Comparison of ENCODE assay signal across 20 cellular contexts in genomic region chr1:158126425-158126824, GRCh38. TPM values are rescaled to one million over a fixed set of nuclear protein-coding genes. Genes with fewer than 3 reads are reported as not detected.
A peak's percentile ranks its signal among the peaks of the same experiment; 100 is the strongest.
DNase-seq lines count a peak whose midpoint lies in the region; ATAC-seq lines count a peak whose summit lies in the region.
"Had no signal": no experiment of that assay in that cellular context is flagged by ENCODE, and none has a peak within 500 bp of the region (broad histone marks: within the 10 kb centered on the region; RNA-seq: fewer than 3 reads in every experiment).

No MANE protein-coding gene starts in this region.

- ATAC-seq in HG02642 (IDR thresholded peaks at IDR 0.05; ENCODE audit: poor library complexity, unreplicated experiment) (peak; percentile 53), HG03139 (IDR thresholded peaks at IDR 0.05; ENCODE audit: unreplicated experiment) (no peak)
- peak; percentile 72 for ATAC-seq in stimulated activated memory B cell treated with anti-CD40 and anti-IgM and Interleukin-4, amounts not matched to agents 10 μg/mL and 1 μg/mL and 100 μg/mL, for 72 hours
- ATAC-seq: effector memory CD8-positive, alpha-beta T cell had no signal

- H3K36me3 ChIP-seq in KOPT-K1 (ENCODE audit: insufficient read depth, low read length), result no peaks in the 10 kb centered on the region
- H3K36me3 ChIP-seq: Peyer's patch, right atrium auricular region, stomach had no signal

- POLR2A ChIA-PET in activated CD4-positive, alpha-beta memory T cell treated with anti-CD3 and anti-CD28 coated beads for 36 hours (lab: Charles Lee), result no interaction called here
- POLR2A ChIA-PET in activated CD4-positive, alpha-beta memory T cell treated with anti-CD3 and anti-CD28 coated beads, Interleukin-2, amount 10 ng/mL, durations not matched to agents 7 days and 5 days (lab: Charles Lee), result no interaction called here

- in situ Hi-C loops in ACHN (cut with HindIII; ENCODE audit: low pct_ligation_motif_present, low pct_unique_long_range_greater_than_20kb, low sequenced_read_pairs), result loop anchor here (25.0 kb wide), 1 partner anchor 164 kb away; no protein-coding TSS in a partner anchor

- H3K4me3 Mint-ChIP-seq in activated CD4-positive, alpha-beta memory T cell treated with anti-CD3 and anti-CD28 coated beads for 36 hours, result no peak overlapping the region
- no peak overlapping the region for H3K4me3 Mint-ChIP-seq in activated CD4-positive, alpha-beta memory T cell treated with anti-CD3 and anti-CD28 coated beads, Interleukin-2, amount 10 ng/mL, durations not matched to agents 7 days and 5 days
- H3K4me3 Mint-ChIP-seq in stimulated activated memory B cell treated with anti-CD40 and anti-IgM and Interleukin-4, amounts not matched to agents 10 μg/mL and 1 μg/mL and 100 μg/mL, for 72 hours, result no peak overlapping the region
- H3K4me3 Mint-ChIP-seq: CD4-positive, CD25-positive, alpha-beta regulatory T cell; effector memory CD8-positive, alpha-beta T cell; neural crest cell had no signal

- H3K9me3 Mint-ChIP-seq in activated CD4-positive, alpha-beta memory T cell treated with anti-CD3 and anti-CD28 coated beads for 36 hours, result no peaks in the 10 kb centered on the region
- H3K9me3 Mint-ChIP-seq in activated CD4-positive, alpha-beta memory T cell treated with anti-CD3 and anti-CD28 coated beads, Interleukin-2, amount 10 ng/mL, durations not matched to agents 7 days and 5 days, result no peaks in the 10 kb centered on the region
- H3K9me3 Mint-ChIP-seq in stimulated activated memory B cell treated with anti-CD40 and anti-IgM and Interleukin-4, amounts not matched to agents 10 μg/mL and 1 μg/mL and 100 μg/mL, for 72 hours, result no peaks in the 10 kb centered on the region
- H3K9me3 Mint-ChIP-seq: CD4-positive, CD25-positive, alpha-beta regulatory T cell; effector memory CD8-positive, alpha-beta T cell; neural crest cell had no signal

- peak; percentile 25 for DNase-seq in activated CD4-positive, alpha-beta memory T cell treated with anti-CD3 and anti-CD28 coated beads for 36 hours
- DNase-seq in activated CD4-positive, alpha-beta memory T cell treated with anti-CD3 and anti-CD28 coated beads, Interleukin-2, amount 10 ng/mL, durations not matched to agents 7 days and 5 days, result no peak
- DNase-seq in occipital lobe (lab: John Stamatoyannopoulos, UW), result no peak
- DNase-seq in ACHN, result no peak
- DNase-seq: activated CD8-positive, alpha-beta memory T cell treated with anti-CD3 and anti-CD28 coated beads, Interleukin-2, amount 50 U/mL, for 4 hours; activated naive CD4-positive, alpha-beta T cell treated with anti-CD3 and anti-CD28 coated beads, Interleukin-2, amount 50 U/mL, for 16 hours; CD4-positive, CD25-positive, alpha-beta regulatory T cell; effector memory CD8-positive, alpha-beta T cell; Kasumi-1; NCI-H1930; NCI-H526; stomach had no signal

- H3K9me3 ChIP-seq in KOPT-K1 (ENCODE audit: insufficient read depth, low read length, poor library complexity, severe bottlenecking), result no peaks in the 10 kb centered on the region
- H3K9me3 ChIP-seq: Peyer's patch, right atrium auricular region, stomach had no signal

- intact Hi-C loops in activated CD4-positive, alpha-beta memory T cell treated with anti-CD3 and anti-CD28 coated beads for 36 hours (cut with micrococcal nuclease), result no loop called here

- no peak overlapping the region for H3K27ac Mint-ChIP-seq in activated CD4-positive, alpha-beta memory T cell treated with anti-CD3 and anti-CD28 coated beads for 36 hours
- no peak overlapping the region for H3K27ac Mint-ChIP-seq in activated CD4-positive, alpha-beta memory T cell treated with anti-CD3 and anti-CD28 coated beads, Interleukin-2, amount 10 ng/mL, durations not matched to agents 7 days and 5 days
- no peak overlapping the region for H3K27ac Mint-ChIP-seq in stimulated activated memory B cell treated with anti-CD40 and anti-IgM and Interleukin-4, amounts not matched to agents 10 μg/mL and 1 μg/mL and 100 μg/mL, for 72 hours
- H3K27ac Mint-ChIP-seq: CD4-positive, CD25-positive, alpha-beta regulatory T cell; effector memory CD8-positive, alpha-beta T cell had no signal

- no peaks in the 10 kb centered on the region for H3K4me1 Mint-ChIP-seq in activated CD4-positive, alpha-beta memory T cell treated with anti-CD3 and anti-CD28 coated beads for 36 hours (ENCODE audit: low read depth)
- H3K4me1 Mint-ChIP-seq in activated CD4-positive, alpha-beta memory T cell treated with anti-CD3 and anti-CD28 coated beads, Interleukin-2, amount 10 ng/mL, durations not matched to agents 7 days and 5 days, result peaks cover 4% of the 10 kb centered on the region
- peaks cover 12% of the 10 kb centered on the region for H3K4me1 Mint-ChIP-seq in stimulated activated memory B cell treated with anti-CD40 and anti-IgM and Interleukin-4, amounts not matched to agents 10 μg/mL and 1 μg/mL and 100 μg/mL, for 72 hours

- H3K27ac ChIP-seq in KOPT-K1 (ENCODE audit: low read depth, low read length, poor library complexity, severe bottlenecking), result peak overlapping the region; percentile 56
- H3K27ac ChIP-seq: HL-60, Peyer's patch, right atrium auricular region, stomach had no signal

- CTCF ChIA-PET in activated CD4-positive, alpha-beta memory T cell treated with anti-CD3 and anti-CD28 coated beads for 36 hours (lab: Charles Lee), result interaction anchor here (1.2 to 11.8 kb wide), 3 partner anchors 30 to 163 kb away, joined by 3 to 115 read pairs (median 6); no protein-coding TSS in a partner anchor
- CTCF ChIA-PET in activated CD4-positive, alpha-beta memory T cell treated with anti-CD3 and anti-CD28 coated beads, Interleukin-2, amount 10 ng/mL, durations not matched to agents 7 days and 5 days (lab: Charles Lee), result interaction anchor here (0.6 to 1.7 kb wide), 3 partner anchors 31 to 68 kb away, joined by 4 to 8 read pairs (median 6); no protein-coding TSS in a partner anchor

- H3K36me3 Mint-ChIP-seq in activated CD4-positive, alpha-beta memory T cell treated with anti-CD3 and anti-CD28 coated beads for 36 hours, result no peaks in the 10 kb centered on the region
- no peaks in the 10 kb centered on the region for H3K36me3 Mint-ChIP-seq in activated CD4-positive, alpha-beta memory T cell treated with anti-CD3 and anti-CD28 coated beads, Interleukin-2, amount 10 ng/mL, durations not matched to agents 7 days and 5 days (ENCODE audit: low read depth)
- no peaks in the 10 kb centered on the region for H3K36me3 Mint-ChIP-seq in stimulated activated memory B cell treated with anti-CD40 and anti-IgM and Interleukin-4, amounts not matched to agents 10 μg/mL and 1 μg/mL and 100 μg/mL, for 72 hours
- H3K36me3 Mint-ChIP-seq: CD4-positive, CD25-positive, alpha-beta regulatory T cell had no signal

- H3K27me3 Mint-ChIP-seq in activated CD4-positive, alpha-beta memory T cell treated with anti-CD3 and anti-CD28 coated beads for 36 hours, result peaks cover 23% of the 10 kb centered on the region
- H3K27me3 Mint-ChIP-seq in activated CD4-positive, alpha-beta memory T cell treated with anti-CD3 and anti-CD28 coated beads, Interleukin-2, amount 10 ng/mL, durations not matched to agents 7 days and 5 days, result peaks cover 33% of the 10 kb centered on the region
- H3K27me3 Mint-ChIP-seq in stimulated activated memory B cell treated with anti-CD40 and anti-IgM and Interleukin-4, amounts not matched to agents 10 μg/mL and 1 μg/mL and 100 μg/mL, for 72 hours, result no peaks in the 10 kb centered on the region

RNA-seq across cellular contexts. Expression of gene CD1D, which starts 54.3 kb away (rescaled TPM):
- total RNA-seq in activated CD4-positive, alpha-beta memory T cell treated with anti-CD3 and anti-CD28 coated beads for 36 hours, result not detected
- total RNA-seq in activated CD4-positive, alpha-beta memory T cell treated with anti-CD3 and anti-CD28 coated beads, Interleukin-2, amount 10 ng/mL, durations not matched to agents 7 days and 5 days, result not detected
- 1.6 TPM for total RNA-seq in occipital lobe
- total RNA-seq: CD4-positive, CD25-positive, alpha-beta regulatory T cell; neural crest cell had no signal
